Comparison of ENCODE assay signal across 24 cellular contexts in the genomic region with DNA sequence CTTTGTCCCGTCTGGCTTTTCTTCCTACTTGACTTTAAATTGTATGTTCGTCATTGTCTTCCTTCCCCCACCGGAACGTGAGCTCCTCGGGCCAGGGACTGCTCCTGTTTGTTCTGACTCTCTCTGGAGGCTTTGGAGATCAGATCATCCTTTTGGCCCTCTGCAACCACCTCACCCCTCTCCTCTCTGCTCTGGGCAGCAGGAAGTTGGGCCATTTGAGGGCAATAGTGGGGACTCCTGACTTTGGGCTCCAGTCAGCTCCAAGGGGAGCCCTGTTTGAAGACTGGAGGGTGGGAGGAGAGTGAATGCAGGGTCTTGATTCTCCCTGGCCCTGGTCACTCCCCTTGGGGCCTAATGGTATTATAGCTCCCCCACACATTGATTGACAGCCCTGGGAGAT.
DNase-seq lines count a peak whose midpoint lies in the region; ATAC-seq, FAIRE-seq and TF ChIP-seq lines count a peak whose summit lies in the region.
"Had no signal": no experiment of that assay in that cellular context is flagged by ENCODE, and none has a peak within 500 bp of the region (broad histone marks: within the 10 kb centered on the region; RNA-seq: fewer than 3 reads in every experiment).

No MANE protein-coding gene starts in this region.

- H3K14ac ChIP-seq in trophoblast cell (ENCODE audit: low read length): no peak overlapping the region

- POLR2A ChIA-PET in activated CD4-positive, alpha-beta memory T cell treated with anti-CD3 and anti-CD28 coated beads, Interleukin-2, amount 10 ng/mL, durations not matched to agents 7 days and 5 days (lab: Charles Lee): no interaction called here
- POLR2A ChIA-PET in activated CD4-positive, alpha-beta memory T cell treated with anti-CD3 and anti-CD28 coated beads for 36 hours (lab: Charles Lee): no interaction called here

- no peak for FAIRE-seq in RCC 7860 (lab: Jason Lieb, UNC)
- FAIRE-seq: GM18507, HepG2 had no signal

- H4K91ac ChIP-seq in trophoblast cell (ENCODE audit: low read depth, low read length): no peak overlapping the region

- H3K27ac Mint-ChIP-seq in activated CD4-positive, alpha-beta memory T cell treated with anti-CD3 and anti-CD28 coated beads, Interleukin-2, amount 10 ng/mL, durations not matched to agents 7 days and 5 days: no peak overlapping the region
- no peak overlapping the region for H3K27ac Mint-ChIP-seq in activated CD4-positive, alpha-beta memory T cell treated with anti-CD3 and anti-CD28 coated beads for 36 hours
- H3K27ac Mint-ChIP-seq in GM23338 (no peak overlapping the region; the same call in 1 of the 2 replicates), chondrocyte (ENCODE audit: unreplicated experiment) (no peak overlapping the region)
- H3K27ac Mint-ChIP-seq: CD14-positive monocyte; CD8-positive, alpha-beta memory T cell had no signal

- DNase-seq in activated CD4-positive, alpha-beta memory T cell treated with anti-CD3 and anti-CD28 coated beads, Interleukin-2, amount 10 ng/mL, durations not matched to agents 7 days and 5 days: peak; percentile 14
- no peak for DNase-seq in activated CD4-positive, alpha-beta memory T cell treated with anti-CD3 and anti-CD28 coated beads for 36 hours
- DNase-seq in GM23338 (ENCODE audit: low spot score) (no peak), chondrocyte (ENCODE audit: low spot score) (peak; percentile 36), left lobe of liver (ENCODE audit: low spot score) (peak; percentile 14), globus pallidus (ENCODE audit: low spot score) (no peak), trophoblast cell (no peak), RCC 7860 (ENCODE audit: low spot score) (no peak)
- DNase-seq: ACHN; BE2C; CD8-positive, alpha-beta memory T cell; DMS153; H7; MM.1S; NCI-H2029; NCI-H446 treated with DMSO at 0.1 percent for 48 hours; NCI-H526; NCI-H82; NK-92 treated with Interleukin-12 subunit alpha and Interleukin-12 subunit beta, amount 100 ng/mL, for 24 hours; PC-3; Right ventricle myocardium superior had no signal

- H3K4me1 ChIP-seq in GM23338 (ENCODE audit: insufficient read depth): no peaks in the 10 kb centered on the region
- H3K4me1 ChIP-seq in trophoblast cell (ENCODE audit: control insufficient read depth in 1 of 2, insufficient read depth in 2 of 2, low read length in 2 of 2): no peaks in the 10 kb centered on the region
- H3K4me1 ChIP-seq: BE2C had no signal

- H3K27me3 ChIP-seq in GM23338 (ENCODE audit: insufficient read depth) (no peaks in the 10 kb centered on the region), trophoblast cell (ENCODE audit: insufficient read depth, low read length) (no peaks in the 10 kb centered on the region)

- H2AFZ ChIP-seq in GM23338 (peak overlapping the region; percentile 32; the same call in 1 of the 2 replicates), trophoblast cell (ENCODE audit: insufficient read depth, low read length, poor library complexity) (no peak overlapping the region)

- H2BK120ac ChIP-seq in trophoblast cell (ENCODE audit: insufficient read depth, low read length, poor library complexity): no peak overlapping the region

- no peak overlapping the region for H3K27ac ChIP-seq in GM23338 (ENCODE audit: low read depth)
- H3K27ac ChIP-seq in trophoblast cell (ENCODE audit: low read depth, low read length): no peak overlapping the region

- H4K8ac ChIP-seq in trophoblast cell (ENCODE audit: low read depth, low read length): no peak overlapping the region

- H3K9me2 ChIP-seq in GM23338 (ENCODE audit: insufficient read depth): no peaks in the 10 kb centered on the region

- H2AK5ac ChIP-seq in trophoblast cell (ENCODE audit: low read length): no peak overlapping the region

- H3F3A ChIP-seq in GM23338 (replicated peaks; ENCODE audit: low read depth): no peaks in the 10 kb centered on the region

- ATAC-seq in GM23338 (no peak), left lobe of liver (no peak)
- ATAC-seq: HepG2, PC-3 had no signal

- H3K4me3 ChIP-seq in GM23338 (no peak overlapping the region), trophoblast cell (ENCODE audit: low read depth, low read length) (no peak overlapping the region)

- no peak overlapping the region for H4K12ac ChIP-seq in trophoblast cell (ENCODE audit: low read depth, low read length)

- H3K9ac ChIP-seq in trophoblast cell (ENCODE audit: low read length): no peak overlapping the region

- no peak overlapping the region for H3K4me3 Mint-ChIP-seq in activated CD4-positive, alpha-beta memory T cell treated with anti-CD3 and anti-CD28 coated beads, Interleukin-2, amount 10 ng/mL, durations not matched to agents 7 days and 5 days
- H3K4me3 Mint-ChIP-seq in activated CD4-positive, alpha-beta memory T cell treated with anti-CD3 and anti-CD28 coated beads for 36 hours: no peak overlapping the region
- H3K4me3 Mint-ChIP-seq in GM23338: no peak overlapping the region
- H3K4me3 Mint-ChIP-seq in chondrocyte (ENCODE audit: unreplicated experiment): no peak overlapping the region
- H3K4me3 Mint-ChIP-seq: CD14-positive monocyte; CD8-positive, alpha-beta memory T cell had no signal

- H4K20me1 ChIP-seq in GM23338 (replicated peaks; ENCODE audit: insufficient read depth): no peaks in the 10 kb centered on the region

- TF ChIP-seq CTCF in GM23338 (conservative IDR thresholded peaks at IDR 0.05; ENCODE audit: low read depth in 2 of 2) (no peak), chondrocyte (IDR thresholded peaks at IDR 0.05) (no peak)

- no peaks in the 10 kb centered on the region for H3K9me3 ChIP-seq in trophoblast cell (ENCODE audit: insufficient read depth, low read depth, low read length)
- H3K9me3 ChIP-seq: BE2C had no signal

- CTCF ChIA-PET in activated CD4-positive, alpha-beta memory T cell treated with anti-CD3 and anti-CD28 coated beads, Interleukin-2, amount 10 ng/mL, durations not matched to agents 7 days and 5 days (lab: Charles Lee): no interaction called here
- CTCF ChIA-PET in activated CD4-positive, alpha-beta memory T cell treated with anti-CD3 and anti-CD28 coated beads for 36 hours (lab: Charles Lee): no interaction called here

- no peaks in the 10 kb centered on the region for H3K4me1 Mint-ChIP-seq in activated CD4-positive, alpha-beta memory T cell treated with anti-CD3 and anti-CD28 coated beads, Interleukin-2, amount 10 ng/mL, durations not matched to agents 7 days and 5 days
- no peaks in the 10 kb centered on the region for H3K4me1 Mint-ChIP-seq in activated CD4-positive, alpha-beta memory T cell treated with anti-CD3 and anti-CD28 coated beads for 36 hours (ENCODE audit: low read depth)
- H3K4me1 Mint-ChIP-seq in GM23338 (peaks cover 3% of the 10 kb centered on the region; the same call in 2 of the 3 replicates), chondrocyte (ENCODE audit: low read depth) (no peaks in the 10 kb centered on the region)
- H3K4me1 Mint-ChIP-seq: CD8-positive, alpha-beta memory T cell had no signal

- no peak overlapping the region for H3K18ac ChIP-seq in trophoblast cell (ENCODE audit: low read length)

- no peak overlapping the region for H2BK5ac ChIP-seq in trophoblast cell (ENCODE audit: low read depth, low read length, poor library complexity)

- no peaks in the 10 kb centered on the region for H3K79me2 ChIP-seq in GM23338 (replicated peaks; ENCODE audit: insufficient read depth)
- no peaks in the 10 kb centered on the region for H3K79me2 ChIP-seq in trophoblast cell (ENCODE audit: control insufficient read depth, insufficient read depth, low read length, poor library complexity)

- intact Hi-C loops in activated CD4-positive, alpha-beta memory T cell treated with anti-CD3 and anti-CD28 coated beads for 36 hours (cut with micrococcal nuclease): no loop called here

- no CpG with 5 or more reads among the region's 5 CpGs for WGBS in trophoblast cell (ENCODE audit: extremely low coverage, insufficient coverage, insufficient read length)

- H3K36me3 Mint-ChIP-seq in activated CD4-positive, alpha-beta memory T cell treated with anti-CD3 and anti-CD28 coated beads, Interleukin-2, amount 10 ng/mL, durations not matched to agents 7 days and 5 days (ENCODE audit: low read depth): no peaks in the 10 kb centered on the region
- no peaks in the 10 kb centered on the region for H3K36me3 Mint-ChIP-seq in activated CD4-positive, alpha-beta memory T cell treated with anti-CD3 and anti-CD28 coated beads for 36 hours
- H3K36me3 Mint-ChIP-seq in GM23338 (ENCODE audit: low read depth) (no peaks in the 10 kb centered on the region; the same call in 2 of the 3 replicates), chondrocyte (ENCODE audit: low read depth) (no peaks in the 10 kb centered on the region)
- H3K36me3 Mint-ChIP-seq: CD14-positive monocyte; CD8-positive, alpha-beta memory T cell had no signal

- no peak overlapping the region for H2BK12ac ChIP-seq in trophoblast cell (ENCODE audit: low read length)

- H3K4ac ChIP-seq in trophoblast cell (ENCODE audit: low read depth, low read length): no peak overlapping the region

- H3K4me2 ChIP-seq in GM23338 (no peak overlapping the region), trophoblast cell (ENCODE audit: low read length) (no peak overlapping the region)

- H3K9me3 Mint-ChIP-seq in activated CD4-positive, alpha-beta memory T cell treated with anti-CD3 and anti-CD28 coated beads, Interleukin-2, amount 10 ng/mL, durations not matched to agents 7 days and 5 days: no peaks in the 10 kb centered on the region
- H3K9me3 Mint-ChIP-seq in activated CD4-positive, alpha-beta memory T cell treated with anti-CD3 and anti-CD28 coated beads for 36 hours: no peaks in the 10 kb centered on the region
- H3K9me3 Mint-ChIP-seq in GM23338 (no peaks in the 10 kb centered on the region), chondrocyte (ENCODE audit: low read depth) (no peaks in the 10 kb centered on the region)
- H3K9me3 Mint-ChIP-seq: CD8-positive, alpha-beta memory T cell had no signal

- no peaks in the 10 kb centered on the region for H3K79me1 ChIP-seq in trophoblast cell (ENCODE audit: low read length)

- H3K23ac ChIP-seq in trophoblast cell (ENCODE audit: low read length): no peak overlapping the region

- no peaks in the 10 kb centered on the region for H3K36me3 ChIP-seq in GM23338 (ENCODE audit: insufficient read depth)
- H3K36me3 ChIP-seq in trophoblast cell (ENCODE audit: control insufficient read depth in 1 of 2, insufficient read depth in 2 of 2, low read length in 2 of 2): no peaks in the 10 kb centered on the region
- H3K36me3 ChIP-seq: BE2C had no signal

- H3K27me3 Mint-ChIP-seq in activated CD4-positive, alpha-beta memory T cell treated with anti-CD3 and anti-CD28 coated beads, Interleukin-2, amount 10 ng/mL, durations not matched to agents 7 days and 5 days: peaks cover 36% of the 10 kb centered on the region
- H3K27me3 Mint-ChIP-seq in activated CD4-positive, alpha-beta memory T cell treated with anti-CD3 and anti-CD28 coated beads for 36 hours: peaks cover 10% of the 10 kb centered on the region
- peaks cover 8% of the 10 kb centered on the region for H3K27me3 Mint-ChIP-seq in GM23338 (ENCODE audit: insufficient read depth, low read depth, poor library complexity)
- peaks cover 28% of the 10 kb centered on the region for H3K27me3 Mint-ChIP-seq in chondrocyte (ENCODE audit: low read depth)

Comparison
In these comparisons a context has a peak if more than half of its experiments do, and no peak if none do; other contexts are left out.
1. DNase-seq: peak in activated CD4-positive, alpha-beta memory T cell treated with anti-CD3 and anti-CD28 coated beads, Interleukin-2, amount 10 ng/mL, durations not matched to agents 7 days and 5 days (single experiment), chondrocyte (single experiment) and left lobe of liver (single experiment); none in activated CD4-positive, alpha-beta memory T cell treated with anti-CD3 and anti-CD28 coated beads for 36 hours (single experiment), GM23338 (single experiment), globus pallidus (single experiment), trophoblast cell (0 of 2) and RCC 7860 (single experiment).